In the genomic region with DNA sequence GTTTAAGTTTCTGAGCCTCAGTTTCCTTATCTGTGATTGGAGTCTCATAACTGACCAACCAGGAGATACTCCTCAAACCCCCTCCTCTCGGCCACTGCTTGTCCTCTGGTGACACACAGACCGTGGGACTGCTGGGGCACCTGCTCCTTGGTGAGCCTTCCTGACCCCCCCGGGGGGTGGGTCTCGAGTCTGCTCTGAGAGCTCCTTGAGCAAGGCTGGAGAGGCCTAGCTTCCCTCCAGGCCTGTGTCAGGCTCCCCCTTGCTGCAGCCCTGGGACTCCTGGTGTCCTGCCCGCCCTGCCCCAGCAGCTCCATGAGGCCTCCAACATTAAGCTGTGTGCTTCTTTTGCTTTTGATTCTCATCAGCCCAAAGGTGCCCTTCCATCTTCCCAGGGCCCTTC, we compare ENCODE assay signal across 23 cellular contexts. TPM values are rescaled to one million over a fixed set of nuclear protein-coding genes. Genes with fewer than 3 reads are reported as not detected.
DNase-seq lines count a peak whose midpoint lies in the region; ATAC-seq and TF ChIP-seq lines count a peak whose summit lies in the region.
"Had no signal": no experiment of that assay in that cellular context is flagged by ENCODE, and none has a peak within 500 bp of the region (broad histone marks: within the 10 kb centered on the region; RNA-seq: fewer than 3 reads in every experiment).

No MANE protein-coding gene starts in this region.

- H3K4me3 ChIP-seq in upper lobe of right lung, result no peak overlapping the region
- no peak overlapping the region for H3K4me3 ChIP-seq in coronary artery
- no peak overlapping the region for H3K4me3 ChIP-seq in colonic mucosa
- H3K4me3 ChIP-seq: A549; BLaER1 treated with 17β-estradiol and CSF1 and Interleukin-3, amounts not matched to agents 10 nM and 100 nM; GM12878; GM23338 had no signal

- DNase-seq in cardiac septum (ENCODE audit: low spot score) (peak; percentile 54), left ventricle myocardium superior (no peak), islet precursor cell (peak; percentile 41), upper lobe of right lung (peak; percentile 35), coronary artery (ENCODE audit: low spot score) (no peak), colonic mucosa (no peak)
- peak; percentile 12 for DNase-seq in stimulated activated CD8-positive, alpha-beta memory T cell treated with anti-CD3 and anti-CD28 coated beads, Interleukin-4, amount 100 ng/mL, for 48 hours
- DNase-seq: 8988T; ACHN; AML-193; BE2C; CD4-positive, alpha-beta T cell; CD8-positive, alpha-beta memory T cell; DMS 273 treated with DMSO at 0.1 percent for 48 hours; DMS79; EL; GDM1 had no signal

- H3K27me3 ChIP-seq in upper lobe of right lung (no peaks in the 10 kb centered on the region), colonic mucosa (no peaks in the 10 kb centered on the region)
- H3K27me3 ChIP-seq: BE2C; BLaER1 treated with 17β-estradiol and CSF1 and Interleukin-3, amounts not matched to agents 10 nM and 100 nM had no signal

- ATAC-seq in left ventricle myocardium superior (no peak), upper lobe of right lung (no peak), GM19324 (IDR thresholded peaks at IDR 0.05; ENCODE audit: low FRiP score, unreplicated experiment) (no peak)
- ATAC-seq: A549, HCT116 had no signal

- no peaks in the 10 kb centered on the region for H3K36me3 ChIP-seq in upper lobe of right lung
- H3K36me3 ChIP-seq in colonic mucosa, result no peaks in the 10 kb centered on the region
- H3K36me3 ChIP-seq: BE2C; BLaER1 treated with 17β-estradiol and CSF1 and Interleukin-3, amounts not matched to agents 10 nM and 100 nM had no signal

- H3K9me3 ChIP-seq in upper lobe of right lung (no peaks in the 10 kb centered on the region), colonic mucosa (no peaks in the 10 kb centered on the region)
- H3K9me3 ChIP-seq: A549; BE2C; BLaER1 treated with 17β-estradiol and CSF1 and Interleukin-3, amounts not matched to agents 10 nM and 100 nM had no signal

- no peak overlapping the region for H3K9ac ChIP-seq in colonic mucosa (ENCODE audit: low read depth in 2 of 2, low read length in 2 of 2)
- H3K9ac ChIP-seq: BLaER1 treated with 17β-estradiol and CSF1 and Interleukin-3, amounts not matched to agents 10 nM and 100 nM had no signal

- intact Hi-C loops in cardiac septum (cut with DNase I) (no loop called here), left ventricle myocardium superior (cut with micrococcal nuclease) (no loop called here), upper lobe of right lung (cut with DNase I) (no loop called here), colonic mucosa (cut with DNase I) (no loop called here)

- no peak for TF ChIP-seq CTCF in upper lobe of right lung (IDR thresholded peaks at IDR 0.05)
- no peak for TF ChIP-seq CTCF in coronary artery (IDR thresholded peaks at IDR 0.05)
- no peak for TF ChIP-seq CTCF in colonic mucosa (IDR thresholded peaks at IDR 0.05)

- H3K4me1 ChIP-seq in upper lobe of right lung (no peaks in the 10 kb centered on the region), colonic mucosa (no peaks in the 10 kb centered on the region)
- H3K4me1 ChIP-seq: A549, BE2C had no signal

- H3K27ac ChIP-seq in upper lobe of right lung (no peak overlapping the region), coronary artery (no peak overlapping the region), colonic mucosa (no peak overlapping the region)
- H3K27ac ChIP-seq: A549; BLaER1 treated with 17β-estradiol and CSF1 and Interleukin-3, amounts not matched to agents 10 nM and 100 nM had no signal

RNA-seq across cellular contexts. Expression of a gene that starts 27.7 kb away (rescaled TPM):
- total RNA-seq in cardiac septum (27.6 TPM), left ventricle myocardium superior (29.1 TPM), upper lobe of right lung (45.4 TPM), colonic mucosa (10 to 100 TPM; 38.0 to 86.1 TPM)

Comparison
In these comparisons a context has a peak if more than half of its experiments do, and no peak if none do; other contexts are left out.
1. DNase-seq: peak in cardiac septum (single experiment), islet precursor cell (single experiment), stimulated activated CD8-positive, alpha-beta memory T cell treated with anti-CD3 and anti-CD28 coated beads, Interleukin-4, amount 100 ng/mL, for 48 hours (single experiment) and upper lobe of right lung (single experiment); none in left ventricle myocardium superior (single experiment), coronary artery (single experiment) and colonic mucosa (single experiment).